In genomic region chr1:64163972-64164371, GRCh38 we compare ENCODE assay signal across 11 cellular contexts. TPM values are rescaled to one million over a fixed set of nuclear protein-coding genes. Genes with fewer than 3 reads are reported as not detected.
DNase-seq lines count a peak whose midpoint lies in the region; ATAC-seq, FAIRE-seq and TF ChIP-seq lines count a peak whose summit lies in the region.
"Had no signal": no experiment of that assay in that cellular context is flagged by ENCODE, and none has a peak within 500 bp of the region (broad histone marks: within the 10 kb centered on the region; RNA-seq: fewer than 3 reads in every experiment).

No MANE protein-coding gene starts in this region.

- H3K36me3 ChIP-seq in kidney (ENCODE audit: control insufficient read depth in 1 of 2, insufficient read depth in 2 of 2, low read length in 2 of 2) (no peaks in the 10 kb centered on the region), small intestine (ENCODE audit: control insufficient read depth in 2 of 2, insufficient read depth in 2 of 2, low read length in 2 of 2) (peaks cover 0 to 2% of the 10 kb centered on the region in 2 donors)

- WGBS in small intestine, 3 donors, result 61 to 73% (median 64%) methylated on average over 1 of the region's 1 CpG

- no peaks in the 10 kb centered on the region for H3K9me3 ChIP-seq in kidney (ENCODE audit: control insufficient read depth in 1 of 2, low read length in 2 of 2)
- H3K9me3 ChIP-seq in small intestine (ENCODE audit: control insufficient read depth, low read depth), result no peaks in the 10 kb centered on the region
- H3K9me3 ChIP-seq: psoas muscle had no signal

- FAIRE-seq in kidney (lab: Jason Lieb, UNC), result no peak
- no peak for FAIRE-seq in small intestine (lab: Jason Lieb, UNC)

- CTCF ChIA-PET in AG04449 (lab: Yijun Ruan, JAX), result interaction anchor here (0.8 to 4.8 kb wide), 33 partner anchors 9 to 541 kb away, joined by 3 to 48 read pairs (median 4); no protein-coding TSS in a partner anchor

- H3K4me3 Mint-ChIP-seq in brain, result no peak overlapping the region
- H3K4me3 Mint-ChIP-seq: dendritic cell treated with granulocyte-macrophage colony-stimulating factor and Interleukin-4, amounts not matched to agents 40 ng/mL and 50 ng/mL, for 4 days; T-helper 1 cell treated with Interleukin-12 subunit alpha and Interleukin-12 subunit beta and Interleukin-4 antibody, amounts not matched to agents 30 μg/mL and 1 μg/mL, for 36 hours had no signal

- POLR2A ChIA-PET in AG04449 (lab: Yijun Ruan, JAX), result no interaction called here

- no peak overlapping the region for H3K9ac ChIP-seq in kidney (ENCODE audit: low read length in 2 of 2)

- H3K4me1 Mint-ChIP-seq in brain, result peaks cover 34% of the 10 kb centered on the region

- H3K27ac ChIP-seq in kidney (ENCODE audit: low read depth in 2 of 2, low read length in 2 of 2) (no peak overlapping the region), small intestine (ENCODE audit: low read depth in 1 of 2, low read length in 1 of 2) (no peak overlapping the region)
- H3K27ac ChIP-seq: psoas muscle had no signal

- H3K4me1 ChIP-seq in kidney (ENCODE audit: control insufficient read depth in 1 of 2, insufficient read depth in 1 of 2, low read depth in 1 of 2, low read length in 2 of 2) (peaks cover 0 to 5% of the 10 kb centered on the region in 2 donors), small intestine (ENCODE audit: control insufficient read depth in 2 of 2, insufficient read depth in 1 of 2, low read depth in 1 of 2, low read length in 1 of 2) (no peaks in the 10 kb centered on the region)

- TF ChIP-seq CTCF in AG04449 (IDR thresholded peaks at IDR 0.05; ENCODE audit: insufficient read depth, low read length, missing control alignments) (peak; percentile 58), brain (conservative IDR thresholded peaks at IDR 0.05) (peak; percentile 48 to 61), kidney (IDR thresholded peaks at IDR 0.05; ENCODE audit: borderline replicate concordance, extremely low read depth, insufficient read depth) (peak; percentile 18)

- no peak for TF ChIP-seq POLR2A in erythroblast (IDR thresholded peaks at IDR 0.05; ENCODE audit: low read length)

- no peaks in the 10 kb centered on the region for H3K27me3 Mint-ChIP-seq in brain
- H3K27me3 Mint-ChIP-seq: dendritic cell treated with granulocyte-macrophage colony-stimulating factor and Interleukin-4, amounts not matched to agents 40 ng/mL and 50 ng/mL, for 4 days had no signal

- ATAC-seq in HG03139 (IDR thresholded peaks at IDR 0.05; ENCODE audit: unreplicated experiment) (no peak), HG03571 (IDR thresholded peaks at IDR 0.05; ENCODE audit: unreplicated experiment) (no peak)

- no peak for DNase-seq in AG04449 (ENCODE audit: low read depth, low spot score)
- peak; percentile 47 for DNase-seq in HT-29 (ENCODE audit: low spot score)
- no peak for DNase-seq in kidney
- DNase-seq in erythroblast (lab: John Stamatoyannopoulos, UW), result no peak
- no peak for DNase-seq in small intestine
- DNase-seq: psoas muscle had no signal

- H3K4me3 ChIP-seq in AG04449 (ENCODE audit: low read depth, low read length) (no peak overlapping the region), kidney (ENCODE audit: low read length in 2 of 2) (no peak overlapping the region), small intestine (ENCODE audit: low read depth in 1 of 2, low read length in 2 of 2) (no peak overlapping the region)
- H3K4me3 ChIP-seq: psoas muscle had no signal

- H3K9me3 Mint-ChIP-seq in brain, result peaks cover 0 to under 1% (median 0%) of the 10 kb centered on the region in 5 experiments
- H3K9me3 Mint-ChIP-seq: dendritic cell treated with granulocyte-macrophage colony-stimulating factor and Interleukin-4, amounts not matched to agents 40 ng/mL and 50 ng/mL, for 4 days; T-helper 1 cell treated with Interleukin-12 subunit alpha and Interleukin-12 subunit beta and Interleukin-4 antibody, amounts not matched to agents 30 μg/mL and 1 μg/mL, for 36 hours had no signal

- H3K36me3 Mint-ChIP-seq in brain, result peaks cover 11% of the 10 kb centered on the region

- intact Hi-C loops in kidney (cut with DNase I), result no loop called here

- no peaks in the 10 kb centered on the region for H3K27me3 ChIP-seq in small intestine (ENCODE audit: control insufficient read depth in 2 of 2, insufficient read depth in 2 of 2, low read length in 2 of 2)

- peak overlapping the region in 4 of 5 experiments; percentile 5 to 80 (median 32) for H3K27ac Mint-ChIP-seq in brain
- H3K27ac Mint-ChIP-seq: dendritic cell treated with granulocyte-macrophage colony-stimulating factor and Interleukin-4, amounts not matched to agents 40 ng/mL and 50 ng/mL, for 4 days; T-helper 1 cell treated with Interleukin-12 subunit alpha and Interleukin-12 subunit beta and Interleukin-4 antibody, amounts not matched to agents 30 μg/mL and 1 μg/mL, for 36 hours had no signal

RNA-seq across cellular contexts. Expression of gene UBE2U, which starts 39.5 kb away (rescaled TPM):
- not detected in 2 replicates for total RNA-seq in HT-29 (2014; rRNA removed; shearing (Covaris generic))
- polyA plus RNA-seq in brain (ENCODE audit: insufficient read depth, low read depth, low replicate concordance) (not detected), kidney (ENCODE audit: insufficient read depth, low read depth, low replicate concordance) (not detected), small intestine (not detected)
- total RNA-seq in kidney, result not detected
- total RNA-seq: psoas muscle had no signal
- polyA plus RNA-seq: psoas muscle had no signal
